In genomic region chr12:15164997-15165659, GRCh38 we compare ENCODE assay signal across 13 cellular contexts. TPM values are rescaled to one million over a fixed set of nuclear protein-coding genes. Genes with fewer than 3 reads are reported as not detected.
A peak's percentile ranks its signal among the peaks of the same experiment; 100 is the strongest.
DNase-seq lines count a peak whose midpoint lies in the region; ATAC-seq and TF ChIP-seq lines count a peak whose summit lies in the region.
"Had no signal": no experiment of that assay in that cellular context is flagged by ENCODE, and none has a peak within 500 bp of the region (broad histone marks: within the 10 kb centered on the region; RNA-seq: fewer than 3 reads in every experiment).

No MANE protein-coding gene starts in this region.

- H3K27me3 ChIP-seq in GM23338 (ENCODE audit: insufficient read depth) (no peaks in the 10 kb centered on the region), body of pancreas (no peaks in the 10 kb centered on the region), right cardiac atrium (ENCODE audit: control insufficient read depth, insufficient read depth) (no peaks in the 10 kb centered on the region), gastrocnemius medialis (no peaks in the 10 kb centered on the region), osteoblast (ENCODE audit: insufficient read depth, low read length) (no peaks in the 10 kb centered on the region)
- H3K27me3 ChIP-seq: BLaER1, foreskin keratinocyte had no signal

- H3K4me3 ChIP-seq in GM23338 (no peak overlapping the region), body of pancreas (no peak overlapping the region), right cardiac atrium (ENCODE audit: low read length) (no peak overlapping the region), gastrocnemius medialis (no peak overlapping the region), osteoblast (ENCODE audit: insufficient read depth, low read length) (no peak overlapping the region)
- H3K4me3 ChIP-seq: BLaER1, SK-N-MC had no signal

- DNase-seq in GM23338 (ENCODE audit: low spot score) (peak; percentile 29), body of pancreas (peak in 2 of 4 donors; percentile 23 to 38), right cardiac atrium (peak in 2 of 3 donors; percentile 35 to 46), gastrocnemius medialis (peak in 1 of 2 donors; percentile 14), NCI-H510A (lab: John Stamatoyannopoulos, UW) (no peak), osteoblast (ENCODE audit: insufficient read length, low spot score, missing footprints) (no peak)
- no peak for DNase-seq in stimulated activated CD4-positive, alpha-beta T cell treated with anti-CD3 and anti-CD28 coated beads, Interleukin-1b, Interleukin-23, amount 100 ng/mL, for 48 hours
- DNase-seq: activated CD4-positive, alpha-beta T cell treated with anti-CD3 and anti-CD28 coated beads, Interleukin-2, amount 50 U/mL, for 4 hours; activated naive CD8-positive, alpha-beta T cell treated with anti-CD3 and anti-CD28 coated beads for 36 hours; foreskin keratinocyte had no signal

- H3K79me2 ChIP-seq in GM23338 (replicated peaks; ENCODE audit: insufficient read depth) (no peaks in the 10 kb centered on the region), osteoblast (ENCODE audit: insufficient read depth, low read length) (no peaks in the 10 kb centered on the region)

- H3K36me3 ChIP-seq in GM23338 (ENCODE audit: insufficient read depth), result no peaks in the 10 kb centered on the region
- no peaks in the 10 kb centered on the region for H3K36me3 ChIP-seq in body of pancreas (replicated peaks in 1 of 2; ENCODE audit: insufficient read depth in 1 of 2, low read depth in 2 of 2)
- no peaks in the 10 kb centered on the region for H3K36me3 ChIP-seq in gastrocnemius medialis
- no peaks in the 10 kb centered on the region for H3K36me3 ChIP-seq in osteoblast (ENCODE audit: insufficient read depth, low read length)
- H3K36me3 ChIP-seq: BLaER1 had no signal

- H4K20me1 ChIP-seq in GM23338 (replicated peaks; ENCODE audit: insufficient read depth) (no peaks in the 10 kb centered on the region), osteoblast (ENCODE audit: insufficient read depth, low read length) (no peaks in the 10 kb centered on the region)
- H4K20me1 ChIP-seq: BLaER1 had no signal

- H3K4me1 ChIP-seq in GM23338 (ENCODE audit: insufficient read depth) (no peaks in the 10 kb centered on the region), body of pancreas (peaks cover 22% of the 10 kb centered on the region), right cardiac atrium (ENCODE audit: control insufficient read depth, insufficient read depth, low read length) (no peaks in the 10 kb centered on the region), gastrocnemius medialis (peaks cover 0 to 6% of the 10 kb centered on the region in 2 donors), osteoblast (ENCODE audit: insufficient read depth, low read length) (no peaks in the 10 kb centered on the region)

- no peaks in the 10 kb centered on the region for H3F3A ChIP-seq in GM23338 (replicated peaks; ENCODE audit: low read depth)

- TF ChIP-seq POLR2A in body of pancreas (IDR thresholded peaks at IDR 0.05) (no peak), gastrocnemius medialis (IDR thresholded peaks at IDR 0.05) (peak in 1 of 2 donors; percentile 33)

- intact Hi-C loops in body of pancreas (cut with DNase I) (no loop called here), right cardiac atrium (cut with DNase I) (no loop called here), gastrocnemius medialis (cut with DNase I; ENCODE audit: low total_unique reads) (loop anchor here (5.0 kb wide), 1 partner anchor 52 kb away; no protein-coding TSS in a partner anchor)

- H3K27ac ChIP-seq in GM23338 (ENCODE audit: low read depth) (no peak overlapping the region), body of pancreas (peak overlapping the region in 3 of 4 donors; percentile 14 to 47 (median 37)), right cardiac atrium (ENCODE audit: low read length) (peak overlapping the region; percentile 93), gastrocnemius medialis (peak overlapping the region; percentile 59 to 76 (median 72)), osteoblast (ENCODE audit: low read depth, low read length) (no peak overlapping the region)
- H3K27ac ChIP-seq: BLaER1, foreskin keratinocyte, SK-N-MC had no signal

- TF ChIP-seq CTCF in GM23338 (conservative IDR thresholded peaks at IDR 0.05; ENCODE audit: low read depth in 2 of 2), result no peak
- TF ChIP-seq CTCF in body of pancreas (IDR thresholded peaks at IDR 0.05), result no peak
- no peak for TF ChIP-seq CTCF in gastrocnemius medialis (IDR thresholded peaks at IDR 0.05 in 4 of 5, conservative IDR thresholded peaks at IDR 0.05 in 1 of 5)
- no peak for TF ChIP-seq CTCF in osteoblast (IDR thresholded peaks at IDR 0.05; ENCODE audit: extremely low read depth, low read depth, low read length)

- H3K9me3 Mint-ChIP-seq in GM23338, result no peaks in the 10 kb centered on the region
- no peaks in the 10 kb centered on the region for H3K9me3 Mint-ChIP-seq in activated T-helper 17 cell treated with anti-CD3 and anti-CD28 coated beads, Interleukin-2, amount 50 U/mL, for 72 hours
- H3K9me3 Mint-ChIP-seq: activated naive CD8-positive, alpha-beta T cell treated with anti-CD3 and anti-CD28 coated beads for 36 hours had no signal

- no peaks in the 10 kb centered on the region for H3K36me3 Mint-ChIP-seq in GM23338 (ENCODE audit: low read depth)
- H3K36me3 Mint-ChIP-seq in activated T-helper 17 cell treated with anti-CD3 and anti-CD28 coated beads, Interleukin-2, amount 50 U/mL, for 72 hours (ENCODE audit: low read depth), result no peaks in the 10 kb centered on the region
- H3K36me3 Mint-ChIP-seq: activated naive CD8-positive, alpha-beta T cell treated with anti-CD3 and anti-CD28 coated beads for 36 hours had no signal

- H2AFZ ChIP-seq in GM23338 (peak overlapping the region; percentile 44; the same call in 1 of the 2 replicates), osteoblast (ENCODE audit: low read length) (no peak overlapping the region)

- H3K9me3 ChIP-seq in body of pancreas (no peaks in the 10 kb centered on the region), right cardiac atrium (ENCODE audit: control insufficient read depth, low read length) (no peaks in the 10 kb centered on the region), gastrocnemius medialis (no peaks in the 10 kb centered on the region), osteoblast (ENCODE audit: low read depth, low read length) (no peaks in the 10 kb centered on the region)
- H3K9me3 ChIP-seq: BLaER1 had no signal

- no peak overlapping the region for H3K27ac Mint-ChIP-seq in GM23338
- H3K27ac Mint-ChIP-seq in activated T-helper 17 cell treated with anti-CD3 and anti-CD28 coated beads, Interleukin-2, amount 50 U/mL, for 72 hours, result no peak overlapping the region
- H3K27ac Mint-ChIP-seq: activated naive CD8-positive, alpha-beta T cell treated with anti-CD3 and anti-CD28 coated beads for 36 hours had no signal

- no peak overlapping the region for H3K4me3 Mint-ChIP-seq in GM23338
- H3K4me3 Mint-ChIP-seq in activated T-helper 17 cell treated with anti-CD3 and anti-CD28 coated beads, Interleukin-2, amount 50 U/mL, for 72 hours, result no peak overlapping the region
- H3K4me3 Mint-ChIP-seq: activated naive CD8-positive, alpha-beta T cell treated with anti-CD3 and anti-CD28 coated beads for 36 hours had no signal

- 37 to 67% methylated on average over 6 of the region's 6 CpGs for WGBS in body of pancreas, 2 donors
- WGBS in right cardiac atrium, result 48% methylated on average over 6 of the region's 6 CpGs

- no peak for ATAC-seq in GM23338
- ATAC-seq in body of pancreas, result peak; percentile 36
- ATAC-seq in right cardiac atrium, result peak; percentile 69 to 79
- peak; percentile 61 to 66 for ATAC-seq in gastrocnemius medialis
- ATAC-seq in activated T-helper 17 cell treated with anti-CD3 and anti-CD28 coated beads, Interleukin-2, amount 50 U/mL, for 72 hours (replicated peaks), result no peak
- ATAC-seq: foreskin keratinocyte had no signal

- H3K4me1 Mint-ChIP-seq in GM23338, result peaks cover 7% of the 10 kb centered on the region
- H3K4me1 Mint-ChIP-seq in activated T-helper 17 cell treated with anti-CD3 and anti-CD28 coated beads, Interleukin-2, amount 50 U/mL, for 72 hours, result no peaks in the 10 kb centered on the region

- peaks cover 5% of the 10 kb centered on the region for H3K27me3 Mint-ChIP-seq in GM23338 (ENCODE audit: insufficient read depth, low read depth, poor library complexity)
- no peaks in the 10 kb centered on the region for H3K27me3 Mint-ChIP-seq in activated T-helper 17 cell treated with anti-CD3 and anti-CD28 coated beads, Interleukin-2, amount 50 U/mL, for 72 hours
- H3K27me3 Mint-ChIP-seq: activated naive CD8-positive, alpha-beta T cell treated with anti-CD3 and anti-CD28 coated beads for 36 hours had no signal

- in situ Hi-C loops in gastrocnemius medialis (cut with MboI; ENCODE audit: low sequenced_read_pairs in 4 of 4), result loop anchor here in 1 of 4 donors (25.0 kb wide), 1 partner anchor 103 kb away; no protein-coding TSS in a partner anchor

- H3K9me2 ChIP-seq in GM23338 (ENCODE audit: insufficient read depth), result peaks cover 12% of the 10 kb centered on the region

- H3K4me2 ChIP-seq in GM23338 (no peak overlapping the region), osteoblast (ENCODE audit: insufficient read depth, low read length) (no peak overlapping the region)
- H3K4me2 ChIP-seq: BLaER1 had no signal

TF ChIP-seq in GM23338, 12 proteins besides CTCF, POLR2A, EP300 and RAD21 (continues in another document):
- TF ChIP-seq, protein P1, sequence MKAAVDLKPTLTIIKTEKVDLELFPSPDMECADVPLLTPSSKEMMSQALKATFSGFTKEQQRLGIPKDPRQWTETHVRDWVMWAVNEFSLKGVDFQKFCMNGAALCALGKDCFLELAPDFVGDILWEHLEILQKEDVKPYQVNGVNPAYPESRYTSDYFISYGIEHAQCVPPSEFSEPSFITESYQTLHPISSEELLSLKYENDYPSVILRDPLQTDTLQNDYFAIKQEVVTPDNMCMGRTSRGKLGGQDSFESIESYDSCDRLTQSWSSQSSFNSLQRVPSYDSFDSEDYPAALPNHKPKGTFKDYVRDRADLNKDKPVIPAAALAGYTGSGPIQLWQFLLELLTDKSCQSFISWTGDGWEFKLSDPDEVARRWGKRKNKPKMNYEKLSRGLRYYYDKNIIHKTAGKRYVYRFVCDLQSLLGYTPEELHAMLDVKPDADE (IDR thresholded peaks at IDR 0.05), result no peak
- no peak for TF ChIP-seq NANOG (IDR thresholded peaks at IDR 0.05; ENCODE audit: borderline replicate concordance)

RNA-seq across cellular contexts. Expression of gene RERG, which starts 56.1 kb away (rescaled TPM):
- total RNA-seq in GM23338 (2014; rRNA removed; shearing (Covaris generic)), result 1.5 and 3.5 TPM in 2 replicates
- polyA plus RNA-seq in GM23338 (2016; fragmentation: Nextera tagmentation; extraction: Ambion mirVana) (0.99 and 1.1 TPM in 2 replicates), right cardiac atrium (9.1 TPM)
- total RNA-seq in body of pancreas (10 to 100 TPM; 10.9 to 13.8 TPM), right cardiac atrium (1 to 10 TPM; 5.1 to 9.5 (median 8.4) TPM), gastrocnemius medialis (1 to 10 TPM; 4.3 to 6.5 (median 5.8) TPM), osteoblast (0.29 TPM in 1 of 2 replicates, not detected in the other)
- not detected for total RNA-seq in activated T-helper 17 cell treated with anti-CD3 and anti-CD28 coated beads, Interleukin-2, amount 50 U/mL, for 72 hours
- total RNA-seq: activated naive CD8-positive, alpha-beta T cell treated with anti-CD3 and anti-CD28 coated beads for 36 hours; foreskin keratinocyte had no signal
- polyA plus RNA-seq: foreskin keratinocyte had no signal

Comparison
In these comparisons a context has a peak if more than half of its experiments do, and no peak if none do; other contexts are left out.
1. ATAC-seq: peak in body of pancreas (single experiment), right cardiac atrium (2 of 2) and gastrocnemius medialis (2 of 2); none in GM23338 (single experiment) and activated T-helper 17 cell treated with anti-CD3 and anti-CD28 coated beads, Interleukin-2, amount 50 U/mL, for 72 hours (single experiment).
2. DNase-seq: peak in GM23338 (single experiment) and right cardiac atrium (2 of 3); none in NCI-H510A (single experiment), osteoblast (single experiment) and stimulated activated CD4-positive, alpha-beta T cell treated with anti-CD3 and anti-CD28 coated beads, Interleukin-1b, Interleukin-23, amount 100 ng/mL, for 48 hours (single experiment).
3. H3K27ac ChIP-seq: peak in body of pancreas (3 of 4), right cardiac atrium (single experiment) and gastrocnemius medialis (4 of 4); none in GM23338 (single experiment) and osteoblast (single experiment).